ENCODE assay signal across 1 cellular context in the genomic region with DNA sequence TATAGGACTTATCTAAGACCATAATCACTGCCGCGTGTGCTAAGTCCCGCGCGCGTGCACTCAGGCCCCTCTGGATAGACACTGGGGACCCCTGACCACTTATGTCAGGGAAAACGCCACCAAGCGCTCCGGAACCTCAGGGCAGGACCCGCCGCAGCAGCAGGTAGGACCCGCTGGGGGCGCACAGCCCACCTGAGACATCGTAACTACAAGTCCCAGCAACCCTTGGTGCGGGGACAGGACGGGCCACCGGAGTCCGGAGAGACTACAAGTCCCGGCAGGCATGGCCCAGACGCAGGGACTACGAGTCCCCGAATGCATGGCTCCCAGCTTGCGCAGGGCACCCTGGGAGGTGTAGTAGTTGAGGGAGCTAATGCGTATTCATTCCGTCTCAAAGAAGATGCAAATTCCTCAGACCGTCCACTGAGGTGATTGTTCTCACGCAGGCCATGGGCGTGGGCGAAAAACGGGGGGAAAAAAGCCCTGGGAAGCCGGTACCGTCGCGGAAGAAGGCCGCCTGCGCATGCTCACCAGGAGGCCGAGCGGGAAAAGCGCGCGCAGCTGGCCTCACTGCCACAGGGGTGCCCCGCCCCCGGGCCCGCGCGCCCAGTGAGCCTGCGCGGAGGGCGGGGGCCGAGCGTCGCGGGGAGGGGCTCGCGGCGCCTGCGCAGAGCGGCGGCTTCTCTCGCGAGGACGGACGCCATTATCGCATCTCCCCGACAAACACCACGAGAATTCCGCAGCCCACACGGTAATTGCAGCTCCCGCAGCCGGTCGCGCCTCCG.
TF ChIP-seq lines count a peak whose summit lies in the region.

A gene with protein sequence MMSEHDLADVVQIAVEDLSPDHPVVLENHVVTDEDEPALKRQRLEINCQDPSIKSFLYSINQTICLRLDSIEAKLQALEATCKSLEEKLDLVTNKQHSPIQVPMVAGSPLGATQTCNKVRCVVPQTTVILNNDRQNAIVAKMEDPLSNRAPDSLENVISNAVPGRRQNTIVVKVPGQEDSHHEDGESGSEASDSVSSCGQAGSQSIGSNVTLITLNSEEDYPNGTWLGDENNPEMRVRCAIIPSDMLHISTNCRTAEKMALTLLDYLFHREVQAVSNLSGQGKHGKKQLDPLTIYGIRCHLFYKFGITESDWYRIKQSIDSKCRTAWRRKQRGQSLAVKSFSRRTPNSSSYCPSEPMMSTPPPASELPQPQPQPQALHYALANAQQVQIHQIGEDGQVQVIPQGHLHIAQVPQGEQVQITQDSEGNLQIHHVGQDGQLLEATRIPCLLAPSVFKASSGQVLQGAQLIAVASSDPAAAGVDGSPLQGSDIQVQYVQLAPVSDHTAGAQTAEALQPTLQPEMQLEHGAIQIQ (plus strand): TSS at position 670 of the 785 bp plus-strand sequence. CDS start 23,682 bp downstream, outside the sequence.

TF ChIP-seq in HepG2, 621 proteins besides CTCF, POLR2A, EP300 and RAD21 (continued from another document and continues in another):
- TF ChIP-seq, protein P1, sequence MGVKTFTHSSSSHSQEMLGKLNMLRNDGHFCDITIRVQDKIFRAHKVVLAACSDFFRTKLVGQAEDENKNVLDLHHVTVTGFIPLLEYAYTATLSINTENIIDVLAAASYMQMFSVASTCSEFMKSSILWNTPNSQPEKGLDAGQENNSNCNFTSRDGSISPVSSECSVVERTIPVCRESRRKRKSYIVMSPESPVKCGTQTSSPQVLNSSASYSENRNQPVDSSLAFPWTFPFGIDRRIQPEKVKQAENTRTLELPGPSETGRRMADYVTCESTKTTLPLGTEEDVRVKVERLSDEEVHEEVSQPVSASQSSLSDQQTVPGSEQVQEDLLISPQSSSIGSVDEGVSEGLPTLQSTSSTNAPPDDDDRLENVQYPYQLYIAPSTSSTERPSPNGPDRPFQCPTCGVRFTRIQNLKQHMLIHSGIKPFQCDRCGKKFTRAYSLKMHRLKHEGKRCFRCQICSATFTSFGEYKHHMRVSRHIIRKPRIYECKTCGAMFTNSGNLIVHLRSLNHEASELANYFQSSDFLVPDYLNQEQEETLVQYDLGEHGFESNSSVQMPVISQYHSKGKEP (CRISPR knock-in tag; IDR thresholded peaks at IDR 0.05) = peak; percentile 75; the same call in 1 of the 2 replicates
- no peak for TF ChIP-seq MED8 (CRISPR knock-in tag; IDR thresholded peaks at IDR 0.05; ENCODE audit: insufficient replicate concordance)
- peak in 1 of 2 experiments; percentile 95; a peak in 2 of 4 replicates for TF ChIP-seq KLF16 (CRISPR knock-in tag; IDR thresholded peaks at IDR 0.05)
- TF ChIP-seq NFYC (CRISPR knock-in tag; IDR thresholded peaks at IDR 0.05) = peak; percentile 66
- peak; percentile 78 for TF ChIP-seq RXRB (CRISPR knock-in tag; IDR thresholded peaks at IDR 0.05; ENCODE audit: borderline replicate concordance)
- TF ChIP-seq ZNF558 (CRISPR knock-in tag; IDR thresholded peaks at IDR 0.05; ENCODE audit: borderline replicate concordance) = 0 out of 2 replicates have a peak, but pooled peaks have one; percentile 60
- peak; percentile 53; the same call in 1 of the 2 replicates for TF ChIP-seq HIVEP1 (CRISPR knock-in tag; IDR thresholded peaks at IDR 0.05)
- peak; percentile 91 for TF ChIP-seq ZFP90 (CRISPR knock-in tag; IDR thresholded peaks at IDR 0.05; ENCODE audit: borderline replicate concordance)
- peak; percentile 60; the same call in 1 of the 2 replicates for TF ChIP-seq ZSCAN31 (CRISPR knock-in tag; IDR thresholded peaks at IDR 0.05; ENCODE audit: low read depth)
- TF ChIP-seq, protein P2, sequence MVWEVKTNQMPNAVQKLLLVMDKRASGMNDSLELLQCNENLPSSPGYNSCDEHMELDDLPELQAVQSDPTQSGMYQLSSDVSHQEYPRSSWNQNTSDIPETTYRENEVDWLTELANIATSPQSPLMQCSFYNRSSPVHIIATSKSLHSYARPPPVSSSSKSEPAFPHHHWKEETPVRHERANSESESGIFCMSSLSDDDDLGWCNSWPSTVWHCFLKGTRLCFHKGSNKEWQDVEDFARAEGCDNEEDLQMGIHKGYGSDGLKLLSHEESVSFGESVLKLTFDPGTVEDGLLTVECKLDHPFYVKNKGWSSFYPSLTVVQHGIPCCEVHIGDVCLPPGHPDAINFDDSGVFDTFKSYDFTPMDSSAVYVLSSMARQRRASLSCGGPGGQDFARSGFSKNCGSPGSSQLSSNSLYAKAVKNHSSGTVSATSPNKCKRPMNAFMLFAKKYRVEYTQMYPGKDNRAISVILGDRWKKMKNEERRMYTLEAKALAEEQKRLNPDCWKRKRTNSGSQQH (CRISPR knock-in tag; IDR thresholded peaks at IDR 0.05; ENCODE audit: low read depth) = peak; percentile 90
- peak; percentile 96 for TF ChIP-seq ZBTB7A (CRISPR knock-in tag; IDR thresholded peaks at IDR 0.05)
- TF ChIP-seq, protein P3, sequence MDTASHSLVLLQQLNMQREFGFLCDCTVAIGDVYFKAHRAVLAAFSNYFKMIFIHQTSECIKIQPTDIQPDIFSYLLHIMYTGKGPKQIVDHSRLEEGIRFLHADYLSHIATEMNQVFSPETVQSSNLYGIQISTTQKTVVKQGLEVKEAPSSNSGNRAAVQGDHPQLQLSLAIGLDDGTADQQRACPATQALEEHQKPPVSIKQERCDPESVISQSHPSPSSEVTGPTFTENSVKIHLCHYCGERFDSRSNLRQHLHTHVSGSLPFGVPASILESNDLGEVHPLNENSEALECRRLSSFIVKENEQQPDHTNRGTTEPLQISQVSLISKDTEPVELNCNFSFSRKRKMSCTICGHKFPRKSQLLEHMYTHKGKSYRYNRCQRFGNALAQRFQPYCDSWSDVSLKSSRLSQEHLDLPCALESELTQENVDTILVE (CRISPR knock-in tag; IDR thresholded peaks at IDR 0.05) = peak; percentile 97
- peak; percentile 75 for TF ChIP-seq KMT2A (CRISPR knock-in tag; IDR thresholded peaks at IDR 0.05)
- no peak for TF ChIP-seq ZNF564 (CRISPR knock-in tag; IDR thresholded peaks at IDR 0.05)
- TF ChIP-seq ZNF720 (CRISPR knock-in tag; IDR thresholded peaks at IDR 0.05) = peak; percentile 26; the same call in 1 of the 2 replicates
- peak; percentile 99 for TF ChIP-seq MAZ (IDR thresholded peaks at IDR 0.05; ENCODE audit: borderline replicate concordance, low read depth, low read length)
- TF ChIP-seq MAZ (CRISPR knock-in tag; IDR thresholded peaks at IDR 0.05; ENCODE audit: low read depth) = peak; percentile 100
- peak; percentile 52; the same call in 1 of the 2 replicates for TF ChIP-seq ELF4 (CRISPR knock-in tag; IDR thresholded peaks at IDR 0.05; ENCODE audit: borderline replicate concordance)
- no peak for TF ChIP-seq SETDB1 (CRISPR knock-in tag; IDR thresholded peaks at IDR 0.05; ENCODE audit: borderline replicate concordance)
- TF ChIP-seq, protein P4, sequence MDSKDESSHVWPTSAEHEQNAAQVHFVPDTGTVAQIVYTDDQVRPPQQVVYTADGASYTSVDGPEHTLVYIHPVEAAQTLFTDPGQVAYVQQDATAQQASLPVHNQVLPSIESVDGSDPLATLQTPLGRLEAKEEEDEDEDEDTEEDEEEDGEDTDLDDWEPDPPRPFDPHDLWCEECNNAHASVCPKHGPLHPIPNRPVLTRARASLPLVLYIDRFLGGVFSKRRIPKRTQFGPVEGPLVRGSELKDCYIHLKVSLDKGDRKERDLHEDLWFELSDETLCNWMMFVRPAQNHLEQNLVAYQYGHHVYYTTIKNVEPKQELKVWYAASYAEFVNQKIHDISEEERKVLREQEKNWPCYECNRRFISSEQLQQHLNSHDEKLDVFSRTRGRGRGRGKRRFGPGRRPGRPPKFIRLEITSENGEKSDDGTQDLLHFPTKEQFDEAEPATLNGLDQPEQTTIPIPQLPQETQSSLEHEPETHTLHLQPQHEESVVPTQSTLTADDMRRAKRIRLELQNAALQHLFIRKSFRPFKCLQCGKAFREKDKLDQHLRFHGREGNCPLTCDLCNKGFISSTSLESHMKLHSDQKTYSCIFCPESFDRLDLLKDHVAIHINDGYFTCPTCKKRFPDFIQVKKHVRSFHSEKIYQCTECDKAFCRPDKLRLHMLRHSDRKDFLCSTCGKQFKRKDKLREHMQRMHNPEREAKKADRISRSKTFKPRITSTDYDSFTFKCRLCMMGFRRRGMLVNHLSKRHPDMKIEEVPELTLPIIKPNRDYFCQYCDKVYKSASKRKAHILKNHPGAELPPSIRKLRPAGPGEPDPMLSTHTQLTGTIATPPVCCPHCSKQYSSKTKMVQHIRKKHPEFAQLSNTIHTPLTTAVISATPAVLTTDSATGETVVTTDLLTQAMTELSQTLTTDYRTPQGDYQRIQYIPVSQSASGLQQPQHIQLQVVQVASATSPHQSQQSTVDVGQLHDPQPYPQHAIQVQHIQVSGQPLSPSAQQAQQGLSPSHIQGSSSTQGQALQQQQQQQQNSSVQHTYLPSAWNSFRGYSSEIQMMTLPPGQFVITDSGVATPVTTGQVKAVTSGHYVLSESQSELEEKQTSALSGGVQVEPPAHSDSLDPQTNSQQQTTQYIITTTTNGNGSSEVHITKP (CRISPR knock-in tag; IDR thresholded peaks at IDR 0.05; ENCODE audit: low read depth) = peak; percentile 74; the same call in 1 of the 2 replicates
- TF ChIP-seq MAF1 (CRISPR knock-in tag; IDR thresholded peaks at IDR 0.05; ENCODE audit: borderline replicate concordance) = peak; percentile 91; the same call in 1 of the 2 replicates
- peak; percentile 94 for TF ChIP-seq ZNF501 (CRISPR knock-in tag; IDR thresholded peaks at IDR 0.05)
- TF ChIP-seq ZBTB20 (CRISPR knock-in tag; IDR thresholded peaks at IDR 0.05; ENCODE audit: borderline replicate concordance, low read depth) = peak; percentile 80
- peak; percentile 69; the same call in 1 of the 2 replicates for TF ChIP-seq ZNF160 (CRISPR knock-in tag; IDR thresholded peaks at IDR 0.05)
- no peak for TF ChIP-seq ZNF780A (CRISPR knock-in tag; IDR thresholded peaks at IDR 0.05)
- peak; percentile 51; the same call in 1 of the 2 replicates for TF ChIP-seq ADNP (CRISPR knock-in tag; IDR thresholded peaks at IDR 0.05)
- no peak for TF ChIP-seq JUNB (CRISPR knock-in tag; IDR thresholded peaks at IDR 0.05; ENCODE audit: borderline replicate concordance)
- peak; percentile 73 for TF ChIP-seq PHF5A (CRISPR knock-in tag; IDR thresholded peaks at IDR 0.05; ENCODE audit: low read depth, unreplicated experiment)
- TF ChIP-seq YEATS2 (CRISPR knock-in tag; IDR thresholded peaks at IDR 0.05; ENCODE audit: borderline replicate concordance) = peak; percentile 90
- peak; percentile 81; the same call in 1 of the 2 replicates for TF ChIP-seq MZF1 (CRISPR knock-in tag; IDR thresholded peaks at IDR 0.05; ENCODE audit: borderline replicate concordance)
- TF ChIP-seq NFYB (CRISPR knock-in tag; IDR thresholded peaks at IDR 0.05) = peak; percentile 66
- peak; percentile 89 for TF ChIP-seq ZNF225 (CRISPR knock-in tag; IDR thresholded peaks at IDR 0.05)
- no peak for TF ChIP-seq NFRKB (IDR thresholded peaks at IDR 0.05)
- peak; percentile 86 for TF ChIP-seq ASH2L (IDR thresholded peaks at IDR 0.05; ENCODE audit: insufficient read length, low read depth, low read length)
- TF ChIP-seq FOXK1 (CRISPR knock-in tag; IDR thresholded peaks at IDR 0.05; ENCODE audit: borderline replicate concordance, low read depth) = peak; percentile 94
- 0 out of 2 replicates have a peak, but pooled peaks have one; percentile 39 for TF ChIP-seq ZMYM2 (CRISPR knock-in tag; IDR thresholded peaks at IDR 0.05)
- TF ChIP-seq RFX3 (CRISPR knock-in tag; IDR thresholded peaks at IDR 0.05) = peak; percentile 35; the same call in 1 of the 2 replicates
- TF ChIP-seq, protein P5, sequence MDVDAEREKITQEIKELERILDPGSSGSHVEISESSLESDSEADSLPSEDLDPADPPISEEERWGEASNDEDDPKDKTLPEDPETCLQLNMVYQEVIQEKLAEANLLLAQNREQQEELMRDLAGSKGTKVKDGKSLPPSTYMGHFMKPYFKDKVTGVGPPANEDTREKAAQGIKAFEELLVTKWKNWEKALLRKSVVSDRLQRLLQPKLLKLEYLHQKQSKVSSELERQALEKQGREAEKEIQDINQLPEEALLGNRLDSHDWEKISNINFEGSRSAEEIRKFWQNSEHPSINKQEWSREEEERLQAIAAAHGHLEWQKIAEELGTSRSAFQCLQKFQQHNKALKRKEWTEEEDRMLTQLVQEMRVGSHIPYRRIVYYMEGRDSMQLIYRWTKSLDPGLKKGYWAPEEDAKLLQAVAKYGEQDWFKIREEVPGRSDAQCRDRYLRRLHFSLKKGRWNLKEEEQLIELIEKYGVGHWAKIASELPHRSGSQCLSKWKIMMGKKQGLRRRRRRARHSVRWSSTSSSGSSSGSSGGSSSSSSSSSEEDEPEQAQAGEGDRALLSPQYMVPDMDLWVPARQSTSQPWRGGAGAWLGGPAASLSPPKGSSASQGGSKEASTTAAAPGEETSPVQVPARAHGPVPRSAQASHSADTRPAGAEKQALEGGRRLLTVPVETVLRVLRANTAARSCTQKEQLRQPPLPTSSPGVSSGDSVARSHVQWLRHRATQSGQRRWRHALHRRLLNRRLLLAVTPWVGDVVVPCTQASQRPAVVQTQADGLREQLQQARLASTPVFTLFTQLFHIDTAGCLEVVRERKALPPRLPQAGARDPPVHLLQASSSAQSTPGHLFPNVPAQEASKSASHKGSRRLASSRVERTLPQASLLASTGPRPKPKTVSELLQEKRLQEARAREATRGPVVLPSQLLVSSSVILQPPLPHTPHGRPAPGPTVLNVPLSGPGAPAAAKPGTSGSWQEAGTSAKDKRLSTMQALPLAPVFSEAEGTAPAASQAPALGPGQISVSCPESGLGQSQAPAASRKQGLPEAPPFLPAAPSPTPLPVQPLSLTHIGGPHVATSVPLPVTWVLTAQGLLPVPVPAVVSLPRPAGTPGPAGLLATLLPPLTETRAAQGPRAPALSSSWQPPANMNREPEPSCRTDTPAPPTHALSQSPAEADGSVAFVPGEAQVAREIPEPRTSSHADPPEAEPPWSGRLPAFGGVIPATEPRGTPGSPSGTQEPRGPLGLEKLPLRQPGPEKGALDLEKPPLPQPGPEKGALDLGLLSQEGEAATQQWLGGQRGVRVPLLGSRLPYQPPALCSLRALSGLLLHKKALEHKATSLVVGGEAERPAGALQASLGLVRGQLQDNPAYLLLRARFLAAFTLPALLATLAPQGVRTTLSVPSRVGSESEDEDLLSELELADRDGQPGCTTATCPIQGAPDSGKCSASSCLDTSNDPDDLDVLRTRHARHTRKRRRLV (CRISPR knock-in tag; IDR thresholded peaks at IDR 0.05) = peak; percentile 73; the same call in 1 of the 2 replicates
- 0 out of 2 replicates have a peak, but pooled peaks have one; percentile 47 for TF ChIP-seq ZNF446 (CRISPR knock-in tag; IDR thresholded peaks at IDR 0.05)
- TF ChIP-seq, protein P6, sequence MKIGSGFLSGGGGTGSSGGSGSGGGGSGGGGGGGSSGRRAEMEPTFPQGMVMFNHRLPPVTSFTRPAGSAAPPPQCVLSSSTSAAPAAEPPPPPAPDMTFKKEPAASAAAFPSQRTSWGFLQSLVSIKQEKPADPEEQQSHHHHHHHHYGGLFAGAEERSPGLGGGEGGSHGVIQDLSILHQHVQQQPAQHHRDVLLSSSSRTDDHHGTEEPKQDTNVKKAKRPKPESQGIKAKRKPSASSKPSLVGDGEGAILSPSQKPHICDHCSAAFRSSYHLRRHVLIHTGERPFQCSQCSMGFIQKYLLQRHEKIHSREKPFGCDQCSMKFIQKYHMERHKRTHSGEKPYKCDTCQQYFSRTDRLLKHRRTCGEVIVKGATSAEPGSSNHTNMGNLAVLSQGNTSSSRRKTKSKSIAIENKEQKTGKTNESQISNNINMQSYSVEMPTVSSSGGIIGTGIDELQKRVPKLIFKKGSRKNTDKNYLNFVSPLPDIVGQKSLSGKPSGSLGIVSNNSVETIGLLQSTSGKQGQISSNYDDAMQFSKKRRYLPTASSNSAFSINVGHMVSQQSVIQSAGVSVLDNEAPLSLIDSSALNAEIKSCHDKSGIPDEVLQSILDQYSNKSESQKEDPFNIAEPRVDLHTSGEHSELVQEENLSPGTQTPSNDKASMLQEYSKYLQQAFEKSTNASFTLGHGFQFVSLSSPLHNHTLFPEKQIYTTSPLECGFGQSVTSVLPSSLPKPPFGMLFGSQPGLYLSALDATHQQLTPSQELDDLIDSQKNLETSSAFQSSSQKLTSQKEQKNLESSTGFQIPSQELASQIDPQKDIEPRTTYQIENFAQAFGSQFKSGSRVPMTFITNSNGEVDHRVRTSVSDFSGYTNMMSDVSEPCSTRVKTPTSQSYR (CRISPR knock-in tag; IDR thresholded peaks at IDR 0.05; ENCODE audit: borderline replicate concordance) = peak; percentile 59
